ENCODE assay signal across 23 cellular contexts in the genomic region with DNA sequence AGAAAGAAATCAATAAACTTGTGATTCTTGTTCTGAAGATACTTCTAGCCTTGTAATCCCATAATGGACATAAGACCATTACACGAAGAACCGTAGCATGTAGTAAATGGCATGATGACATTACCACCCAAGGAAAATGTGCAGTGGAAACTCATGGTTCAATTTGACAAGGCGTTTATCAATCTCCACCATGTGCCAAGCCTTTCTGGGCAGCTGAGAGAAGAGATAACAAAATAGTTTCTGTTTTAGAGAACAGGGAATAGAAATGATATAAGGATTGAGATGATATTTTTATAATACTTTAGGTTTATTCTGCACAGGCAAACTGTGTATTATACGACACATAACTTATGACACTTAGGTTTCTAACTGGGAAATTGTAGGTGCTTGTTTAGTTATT.
"Had no signal": no experiment of that assay in that cellular context is flagged by ENCODE, and none has a peak within 500 bp of the region (broad histone marks: within the 10 kb centered on the region; RNA-seq: fewer than 3 reads in every experiment).

No MANE protein-coding gene starts in this region.

- ATAC-seq: activated CD4-positive, CD25-positive, alpha-beta regulatory T cell treated with anti-CD3 and anti-CD28 coated beads, Interleukin-2, amount 50 U/mL, for 24 hours; activated CD8-positive, alpha-beta T cell treated with anti-CD3 and anti-CD28 coated beads, Interleukin-2, amount 10 ng/mL, durations not matched to agents 7 days and 5 days; PC-3; T-helper 17 cell had no signal

- DNase-seq: activated CD4-positive, alpha-beta T cell treated with anti-CD3 and anti-CD28 coated beads for 48 hours; activated CD4-positive, alpha-beta T cell treated with anti-CD3 and anti-CD28 coated beads, Interleukin-2, amount 50 U/mL, for 4 hours; activated CD8-positive, alpha-beta memory T cell treated with anti-CD3 and anti-CD28 coated beads, Interleukin-2, amount 50 U/mL, for 48 hours; activated CD8-positive, alpha-beta T cell treated with anti-CD3 and anti-CD28 coated beads, Interleukin-2, amount 10 ng/mL, durations not matched to agents 7 days and 5 days; activated naive CD4-positive, alpha-beta T cell treated with anti-CD3 and anti-CD28 coated beads, Interleukin-2, amount 50 U/mL, for 16 hours; activated naive CD8-positive, alpha-beta T cell treated with anti-CD3 and anti-CD28 coated beads, Interleukin-2, amount 10 ng/mL, durations not matched to agents 7 days and 5 days; activated T-cell treated with anti-CD3 and anti-CD28 coated beads, Interleukin-2, amount 50 U/mL, for 1 hour; anterior cingulate cortex; central memory CD4-positive, alpha-beta T cell; IMR-90; KG1; NCI-H1092; NCI-H1417; NCI-H1694; NCI-H2029; NCI-H345; NCI-H510A; NCI-H526 treated with DMSO at 0.1 percent for 48 hours; PC-3; SIG-M5; T-helper 17 cell; T-helper 9 cell had no signal

- H3K27me3 Mint-ChIP-seq: activated naive CD8-positive, alpha-beta T cell treated with anti-CD3 and anti-CD28 coated beads, Interleukin-2, amount 10 ng/mL, durations not matched to agents 7 days and 5 days; T-helper 17 cell had no signal

- H3K4me1 Mint-ChIP-seq: activated naive CD8-positive, alpha-beta T cell treated with anti-CD3 and anti-CD28 coated beads, Interleukin-2, amount 10 ng/mL, durations not matched to agents 7 days and 5 days had no signal

- H3K9me3 Mint-ChIP-seq: activated naive CD8-positive, alpha-beta T cell treated with anti-CD3 and anti-CD28 coated beads, Interleukin-2, amount 10 ng/mL, durations not matched to agents 7 days and 5 days had no signal

- H3K4me3 Mint-ChIP-seq: activated CD8-positive, alpha-beta T cell treated with anti-CD3 and anti-CD28 coated beads, Interleukin-2, amount 10 ng/mL, durations not matched to agents 7 days and 5 days; activated naive CD8-positive, alpha-beta T cell treated with anti-CD3 and anti-CD28 coated beads, Interleukin-2, amount 10 ng/mL, durations not matched to agents 7 days and 5 days; T-helper 17 cell had no signal

- H3K27ac Mint-ChIP-seq: activated CD8-positive, alpha-beta T cell treated with anti-CD3 and anti-CD28 coated beads, Interleukin-2, amount 10 ng/mL, durations not matched to agents 7 days and 5 days; activated naive CD8-positive, alpha-beta T cell treated with anti-CD3 and anti-CD28 coated beads, Interleukin-2, amount 10 ng/mL, durations not matched to agents 7 days and 5 days; T-helper 17 cell had no signal
